36 cellular contexts compared by ENCODE assay signal in the genomic region with DNA sequence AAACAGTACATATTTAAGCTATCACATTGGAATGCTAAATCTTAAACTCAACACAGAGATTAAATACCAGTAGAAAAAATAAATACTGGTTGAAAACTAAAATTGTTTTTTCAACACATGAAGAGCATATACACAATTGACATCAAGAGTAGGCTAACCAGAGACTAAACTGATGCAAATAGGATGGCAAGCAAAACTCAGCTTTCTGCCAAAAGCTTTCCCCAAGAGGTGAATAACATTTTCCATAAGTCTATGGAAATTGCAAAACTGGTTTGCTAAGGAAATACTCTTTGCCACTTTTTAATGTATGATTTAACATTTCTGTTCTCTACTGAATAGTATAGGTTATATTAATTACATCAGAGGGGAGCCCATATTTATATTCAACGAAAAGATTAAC. TPM values are rescaled to one million over a fixed set of nuclear protein-coding genes. Genes with fewer than 3 reads are reported as not detected.
"Had no signal": no experiment of that assay in that cellular context is flagged by ENCODE, and none has a peak within 500 bp of the region (broad histone marks: within the 10 kb centered on the region; RNA-seq: fewer than 3 reads in every experiment).

No MANE protein-coding gene starts in this region.

- ATAC-seq: naive thymus-derived CD8-positive, alpha-beta T cell; natural killer cell treated with Interleukin-12 subunit alpha and Interleukin-12 subunit beta and Interleukin-15 and Interleukin-18, amount 100 ng/mL, for 72 hours; pancreas; right lobe of liver; stimulated activated effector memory CD8-positive, alpha-beta T cell treated with anti-CD3 and anti-CD28 coated beads, Interleukin-12 subunit alpha, Interleukin-12 subunit beta, amount 100 ng/mL, for 72 hours; stimulated activated naive B cell treated with anti-CD40 and anti-IgM and Interleukin-4, amounts not matched to agents 10 μg/mL and 1 μg/mL and 100 μg/mL, for 72 hours had no signal

- H3K4me1 Mint-ChIP-seq: naive thymus-derived CD8-positive, alpha-beta T cell; nephron progenitor cell; neural crest cell; stimulated activated effector memory CD8-positive, alpha-beta T cell treated with anti-CD3 and anti-CD28 coated beads, Interleukin-12 subunit alpha, Interleukin-12 subunit beta, amount 100 ng/mL, for 72 hours; stimulated activated naive B cell treated with anti-CD40 and anti-IgM and Interleukin-4, amounts not matched to agents 10 μg/mL and 1 μg/mL and 100 μg/mL, for 72 hours had no signal

- H3K4me3 ChIP-seq: pancreas, prostate gland, right atrium auricular region, right lobe of liver, sigmoid colon, stomach, thoracic aorta, thyroid gland, tibial nerve, upper lobe of left lung, uterus had no signal

- DNase-seq: naive thymus-derived CD8-positive, alpha-beta T cell; nephron progenitor cell; nucleus accumbens; pancreas; retina; right lobe of liver; sigmoid colon; small intestine; stimulated activated CD4-positive, alpha-beta T cell treated with anti-CD3 and anti-CD28 coated beads, Interleukin-15, amount 100 ng/mL, for 24 hours; stimulated activated CD4-positive, alpha-beta T cell treated with anti-CD3 and anti-CD28 coated beads, Interleukin-2, amount 100 ng/mL, for 24 hours; stimulated activated CD4-positive, alpha-beta T cell treated with anti-CD3 and anti-CD28 coated beads, Interleukin-2, amount 100 ng/mL, for 48 hours; stimulated activated CD4-positive, alpha-beta T cell treated with anti-CD3 and anti-CD28 coated beads, Interleukin-4, amount 100 ng/mL, for 24 hours; stimulated activated naive B cell treated with anti-CD40 and anti-IgM and Interleukin-4, amounts not matched to agents 10 μg/mL and 1 μg/mL and 100 μg/mL, for 72 hours; stimulated activated naive CD4-positive, alpha-beta T cell treated with Interleukin-2 at 50 U/mL for 16 hours; stomach; thyroid gland; trophoblast cell; upper lobe of left lung; uterus had no signal

- H3K27ac Mint-ChIP-seq: naive thymus-derived CD8-positive, alpha-beta T cell; natural killer cell treated with Interleukin-12 subunit alpha and Interleukin-12 subunit beta and Interleukin-15 and Interleukin-18, amount 100 ng/mL, for 72 hours; nephron progenitor cell; stimulated activated effector memory CD8-positive, alpha-beta T cell treated with anti-CD3 and anti-CD28 coated beads, Interleukin-12 subunit alpha, Interleukin-12 subunit beta, amount 100 ng/mL, for 72 hours; stimulated activated naive B cell treated with anti-CD40 and anti-IgM and Interleukin-4, amounts not matched to agents 10 μg/mL and 1 μg/mL and 100 μg/mL, for 72 hours; stimulated activated naive CD8-positive, alpha-beta T cell treated with anti-CD3 and anti-CD28 coated beads, Interleukin-15, Interleukin-2, amounts not matched to agents 100 ng/mL and 50 ng/mL, for 24 hours had no signal

- H3K4me3 Mint-ChIP-seq: naive thymus-derived CD8-positive, alpha-beta T cell; natural killer cell treated with Interleukin-12 subunit alpha and Interleukin-12 subunit beta and Interleukin-15 and Interleukin-18, amount 100 ng/mL, for 72 hours; nephron progenitor cell; neural crest cell; stimulated activated effector memory CD8-positive, alpha-beta T cell treated with anti-CD3 and anti-CD28 coated beads, Interleukin-12 subunit alpha, Interleukin-12 subunit beta, amount 100 ng/mL, for 72 hours; stimulated activated naive B cell treated with anti-CD40 and anti-IgM and Interleukin-4, amounts not matched to agents 10 μg/mL and 1 μg/mL and 100 μg/mL, for 72 hours; stimulated activated naive CD8-positive, alpha-beta T cell treated with anti-CD3 and anti-CD28 coated beads, Interleukin-15, Interleukin-2, amounts not matched to agents 100 ng/mL and 50 ng/mL, for 24 hours had no signal

- H3K27ac ChIP-seq: neutrophil, pancreas, prostate gland, right atrium auricular region, right lobe of liver, sigmoid colon, stomach, thoracic aorta, thyroid gland, tibial nerve, upper lobe of left lung, uterus had no signal

- H3K27me3 ChIP-seq: neutrophil, pancreas, right atrium auricular region, right lobe of liver, sigmoid colon, stomach, thyroid gland, tibial nerve, upper lobe of left lung, uterus had no signal

- H3K9me3 ChIP-seq: neutrophil, pancreas, prostate gland, right atrium auricular region, right lobe of liver, sigmoid colon, stomach, thoracic aorta, thyroid gland, tibial nerve, upper lobe of left lung, uterus had no signal

- H3K36me3 Mint-ChIP-seq: naive thymus-derived CD8-positive, alpha-beta T cell; natural killer cell treated with Interleukin-12 subunit alpha and Interleukin-12 subunit beta and Interleukin-15 and Interleukin-18, amount 100 ng/mL, for 72 hours; stimulated activated effector memory CD8-positive, alpha-beta T cell treated with anti-CD3 and anti-CD28 coated beads, Interleukin-12 subunit alpha, Interleukin-12 subunit beta, amount 100 ng/mL, for 72 hours; stimulated activated naive B cell treated with anti-CD40 and anti-IgM and Interleukin-4, amounts not matched to agents 10 μg/mL and 1 μg/mL and 100 μg/mL, for 72 hours had no signal

- H3K27me3 Mint-ChIP-seq: natural killer cell treated with Interleukin-12 subunit alpha and Interleukin-12 subunit beta and Interleukin-15 and Interleukin-18, amount 100 ng/mL, for 72 hours; stimulated activated naive B cell treated with anti-CD40 and anti-IgM and Interleukin-4, amounts not matched to agents 10 μg/mL and 1 μg/mL and 100 μg/mL, for 72 hours; stimulated activated naive CD8-positive, alpha-beta T cell treated with anti-CD3 and anti-CD28 coated beads, Interleukin-15, Interleukin-2, amounts not matched to agents 100 ng/mL and 50 ng/mL, for 24 hours had no signal

- H3K4me1 ChIP-seq: pancreas, prostate gland, right atrium auricular region, right lobe of liver, sigmoid colon, stomach, tibial nerve, upper lobe of left lung, uterus had no signal

- H3K9me3 Mint-ChIP-seq: nephron progenitor cell; neural crest cell; stimulated activated naive B cell treated with anti-CD40 and anti-IgM and Interleukin-4, amounts not matched to agents 10 μg/mL and 1 μg/mL and 100 μg/mL, for 72 hours; stimulated activated naive CD8-positive, alpha-beta T cell treated with anti-CD3 and anti-CD28 coated beads, Interleukin-15, Interleukin-2, amounts not matched to agents 100 ng/mL and 50 ng/mL, for 24 hours had no signal

- H3K36me3 ChIP-seq: neutrophil, pancreas, prostate gland, right atrium auricular region, right lobe of liver, sigmoid colon, stomach, thoracic aorta, thyroid gland, tibial nerve, upper lobe of left lung, uterus had no signal

RNA-seq across cellular contexts. Expression of gene IQCM, which starts 23.8 kb away (rescaled TPM):
- total RNA-seq: naive thymus-derived CD8-positive, alpha-beta T cell; natural killer cell treated with Interleukin-12 subunit alpha and Interleukin-12 subunit beta and Interleukin-15 and Interleukin-18, amount 100 ng/mL, for 72 hours; neural crest cell; omental fat pad; osteocyte; pancreas; posterior vena cava; prostate gland; pulmonary artery endothelial cell; right atrium auricular region; right lobe of liver; sigmoid colon; skeletal muscle tissue; stomach; subcutaneous adipose tissue; temporal lobe; thoracic aorta; thyroid gland; tibial nerve; upper lobe of left lung; urinary bladder had no signal
- polyA plus RNA-seq: naive thymus-derived CD8-positive, alpha-beta T cell; pancreas; small intestine; stomach; urinary bladder had no signal
